1 cellular context compared by ENCODE assay signal in the genomic region with DNA sequence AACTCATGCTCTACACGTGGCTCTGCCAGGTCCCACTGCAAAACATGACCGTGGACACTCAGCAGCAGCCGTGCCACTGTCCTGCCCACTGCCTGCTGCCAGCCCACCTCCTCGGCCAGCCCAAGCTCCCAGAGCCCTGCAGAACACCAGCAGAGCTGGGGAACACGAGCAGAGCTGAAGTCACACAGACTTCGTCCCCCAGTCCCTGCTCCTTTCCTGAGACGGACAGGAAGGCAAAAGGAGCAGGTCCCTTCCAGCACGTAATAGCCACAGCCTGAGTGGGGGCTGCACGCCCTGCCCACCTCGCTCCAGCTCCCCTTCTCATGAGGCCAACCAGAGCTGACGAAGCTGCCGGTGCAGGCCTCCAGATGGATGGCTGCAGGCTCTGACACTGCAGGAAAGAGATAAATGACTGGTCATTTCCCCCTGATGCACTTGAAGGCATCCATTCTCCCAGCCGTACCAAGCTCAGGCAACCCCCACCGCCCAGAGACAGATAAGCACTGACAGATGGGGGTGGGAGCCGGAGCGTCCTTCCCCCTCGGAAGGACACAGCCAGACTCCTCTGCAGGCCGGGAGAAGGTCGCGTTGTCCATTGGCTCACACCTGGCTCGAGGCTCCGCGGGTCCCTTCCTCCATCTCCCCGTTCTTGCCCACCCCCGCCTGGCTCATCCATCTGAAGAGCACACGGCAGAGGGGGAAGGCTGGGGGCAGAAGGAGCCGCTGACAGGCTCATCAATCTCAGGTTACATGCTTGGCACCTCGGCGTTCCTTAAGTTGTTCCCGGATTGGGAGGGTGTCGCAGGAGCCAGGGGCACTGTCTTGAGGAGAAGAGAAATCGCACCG.
TF ChIP-seq lines count a peak whose summit lies in the region.

No MANE protein-coding gene starts in this region.

TF ChIP-seq in H1, 55 proteins besides CTCF, POLR2A, EP300 and RAD21:
- TF ChIP-seq SUZ12 (IDR thresholded peaks at IDR 0.05; ENCODE audit: low read length), result no peak
- no peak for TF ChIP-seq NRF1 (IDR thresholded peaks at IDR 0.05; ENCODE audit: low read depth, low read length)
